ENCODE assay signal across 1 cellular context in the genomic region with DNA sequence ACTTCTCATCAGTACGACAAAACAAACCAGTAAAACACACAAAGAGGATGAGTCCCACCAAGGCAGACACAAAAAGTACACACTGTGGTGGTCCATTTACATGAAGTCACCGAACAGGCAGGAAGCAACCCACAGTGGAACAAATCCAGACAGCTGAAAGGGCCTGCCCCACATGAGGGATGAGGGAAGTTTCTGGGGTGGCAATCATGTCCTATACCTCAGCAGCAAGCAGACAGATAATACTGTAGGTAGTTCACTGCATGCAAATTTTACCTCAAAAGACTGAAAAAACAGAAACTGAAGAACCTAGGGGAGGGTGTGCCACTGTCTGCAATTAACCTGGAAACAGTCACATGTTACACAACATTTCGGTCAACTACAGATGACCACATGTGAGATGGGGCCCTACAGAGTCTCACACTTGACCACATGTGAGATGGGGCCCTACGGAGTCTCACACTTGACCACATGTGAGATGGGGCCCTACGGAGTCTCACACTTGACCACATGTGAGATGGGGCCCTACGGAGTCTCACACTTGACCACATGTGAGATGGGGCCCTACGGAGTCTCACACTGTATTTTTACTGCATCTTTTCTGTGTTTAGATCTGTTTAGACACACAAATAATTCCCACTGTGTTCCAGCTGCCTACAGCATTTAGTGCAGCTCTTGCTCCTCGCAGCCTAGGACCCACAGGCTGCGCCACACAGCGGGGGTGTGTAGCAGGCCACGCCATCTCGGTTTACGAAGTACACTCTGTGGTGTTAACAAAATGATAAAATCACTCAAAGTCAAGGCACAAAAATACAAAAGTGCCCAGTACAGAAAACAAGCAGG.
TF ChIP-seq lines count a peak whose summit lies in the region.

No MANE protein-coding gene starts in this region.

TF ChIP-seq in GM12878, 131 proteins besides CTCF, POLR2A, EP300 and RAD21 (continued from another document and continues in another):
- TF ChIP-seq, protein P1, sequence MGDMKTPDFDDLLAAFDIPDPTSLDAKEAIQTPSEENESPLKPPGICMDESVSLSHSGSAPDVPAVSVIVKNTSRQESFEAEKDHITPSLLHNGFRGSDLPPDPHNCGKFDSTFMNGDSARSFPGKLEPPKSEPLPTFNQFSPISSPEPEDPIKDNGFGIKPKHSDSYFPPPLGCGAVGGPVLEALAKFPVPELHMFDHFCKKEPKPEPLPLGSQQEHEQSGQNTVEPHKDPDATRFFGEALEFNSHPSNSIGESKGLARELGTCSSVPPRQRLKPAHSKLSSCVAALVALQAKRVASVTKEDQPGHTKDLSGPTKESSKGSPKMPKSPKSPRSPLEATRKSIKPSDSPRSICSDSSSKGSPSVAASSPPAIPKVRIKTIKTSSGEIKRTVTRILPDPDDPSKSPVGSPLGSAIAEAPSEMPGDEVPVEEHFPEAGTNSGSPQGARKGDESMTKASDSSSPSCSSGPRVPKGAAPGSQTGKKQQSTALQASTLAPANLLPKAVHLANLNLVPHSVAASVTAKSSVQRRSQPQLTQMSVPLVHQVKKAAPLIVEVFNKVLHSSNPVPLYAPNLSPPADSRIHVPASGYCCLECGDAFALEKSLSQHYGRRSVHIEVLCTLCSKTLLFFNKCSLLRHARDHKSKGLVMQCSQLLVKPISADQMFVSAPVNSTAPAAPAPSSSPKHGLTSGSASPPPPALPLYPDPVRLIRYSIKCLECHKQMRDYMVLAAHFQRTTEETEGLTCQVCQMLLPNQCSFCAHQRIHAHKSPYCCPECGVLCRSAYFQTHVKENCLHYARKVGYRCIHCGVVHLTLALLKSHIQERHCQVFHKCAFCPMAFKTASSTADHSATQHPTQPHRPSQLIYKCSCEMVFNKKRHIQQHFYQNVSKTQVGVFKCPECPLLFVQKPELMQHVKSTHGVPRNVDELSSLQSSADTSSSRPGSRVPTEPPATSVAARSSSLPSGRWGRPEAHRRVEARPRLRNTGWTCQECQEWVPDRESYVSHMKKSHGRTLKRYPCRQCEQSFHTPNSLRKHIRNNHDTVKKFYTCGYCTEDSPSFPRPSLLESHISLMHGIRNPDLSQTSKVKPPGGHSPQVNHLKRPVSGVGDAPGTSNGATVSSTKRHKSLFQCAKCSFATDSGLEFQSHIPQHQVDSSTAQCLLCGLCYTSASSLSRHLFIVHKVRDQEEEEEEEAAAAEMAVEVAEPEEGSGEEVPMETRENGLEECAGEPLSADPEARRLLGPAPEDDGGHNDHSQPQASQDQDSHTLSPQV (IDR thresholded peaks at IDR 0.05): no peak
- TF ChIP-seq CHD2 (IDR thresholded peaks at IDR 0.05; ENCODE audit: borderline replicate concordance, low read depth, low read length): peak; percentile 43; the same call in 1 of the 2 replicates
- TF ChIP-seq MXI1 (IDR thresholded peaks at IDR 0.05; ENCODE audit: low read depth, low read length): peak; percentile 70; the same call in 1 of the 2 replicates
- TF ChIP-seq, protein P2, sequence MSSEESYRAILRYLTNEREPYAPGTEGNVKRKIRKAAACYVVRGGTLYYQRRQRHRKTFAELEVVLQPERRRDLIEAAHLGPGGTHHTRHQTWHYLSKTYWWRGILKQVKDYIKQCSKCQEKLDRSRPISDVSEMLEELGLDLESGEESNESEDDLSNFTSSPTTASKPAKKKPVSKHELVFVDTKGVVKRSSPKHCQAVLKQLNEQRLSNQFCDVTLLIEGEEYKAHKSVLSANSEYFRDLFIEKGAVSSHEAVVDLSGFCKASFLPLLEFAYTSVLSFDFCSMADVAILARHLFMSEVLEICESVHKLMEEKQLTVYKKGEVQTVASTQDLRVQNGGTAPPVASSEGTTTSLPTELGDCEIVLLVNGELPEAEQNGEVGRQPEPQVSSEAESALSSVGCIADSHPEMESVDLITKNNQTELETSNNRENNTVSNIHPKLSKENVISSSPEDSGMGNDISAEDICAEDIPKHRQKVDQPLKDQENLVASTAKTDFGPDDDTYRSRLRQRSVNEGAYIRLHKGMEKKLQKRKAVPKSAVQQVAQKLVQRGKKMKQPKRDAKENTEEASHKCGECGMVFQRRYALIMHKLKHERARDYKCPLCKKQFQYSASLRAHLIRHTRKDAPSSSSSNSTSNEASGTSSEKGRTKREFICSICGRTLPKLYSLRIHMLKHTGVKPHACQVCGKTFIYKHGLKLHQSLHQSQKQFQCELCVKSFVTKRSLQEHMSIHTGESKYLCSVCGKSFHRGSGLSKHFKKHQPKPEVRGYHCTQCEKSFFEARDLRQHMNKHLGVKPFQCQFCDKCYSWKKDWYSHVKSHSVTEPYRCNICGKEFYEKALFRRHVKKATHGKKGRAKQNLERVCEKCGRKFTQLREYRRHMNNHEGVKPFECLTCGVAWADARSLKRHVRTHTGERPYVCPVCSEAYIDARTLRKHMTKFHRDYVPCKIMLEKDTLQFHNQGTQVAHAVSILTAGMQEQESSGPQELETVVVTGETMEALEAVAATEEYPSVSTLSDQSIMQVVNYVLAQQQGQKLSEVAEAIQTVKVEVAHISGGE (CRISPR knock-in tag; IDR thresholded peaks at IDR 0.05): no peak
- TF ChIP-seq, protein P3, sequence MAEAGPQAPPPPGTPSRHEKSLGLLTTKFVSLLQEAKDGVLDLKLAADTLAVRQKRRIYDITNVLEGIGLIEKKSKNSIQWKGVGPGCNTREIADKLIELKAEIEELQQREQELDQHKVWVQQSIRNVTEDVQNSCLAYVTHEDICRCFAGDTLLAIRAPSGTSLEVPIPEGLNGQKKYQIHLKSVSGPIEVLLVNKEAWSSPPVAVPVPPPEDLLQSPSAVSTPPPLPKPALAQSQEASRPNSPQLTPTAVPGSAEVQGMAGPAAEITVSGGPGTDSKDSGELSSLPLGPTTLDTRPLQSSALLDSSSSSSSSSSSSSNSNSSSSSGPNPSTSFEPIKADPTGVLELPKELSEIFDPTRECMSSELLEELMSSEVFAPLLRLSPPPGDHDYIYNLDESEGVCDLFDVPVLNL (IDR thresholded peaks at IDR 0.05; ENCODE audit: low read depth, low read length): no peak
- peak; percentile 27; the same call in 1 of the 2 replicates for TF ChIP-seq PAX5 (IDR thresholded peaks at IDR 0.05; ENCODE audit: borderline replicate concordance, low read depth, low read length)
- TF ChIP-seq MTA3 (IDR thresholded peaks at IDR 0.05; ENCODE audit: borderline replicate concordance, low read length): no peak
- TF ChIP-seq, protein P4, sequence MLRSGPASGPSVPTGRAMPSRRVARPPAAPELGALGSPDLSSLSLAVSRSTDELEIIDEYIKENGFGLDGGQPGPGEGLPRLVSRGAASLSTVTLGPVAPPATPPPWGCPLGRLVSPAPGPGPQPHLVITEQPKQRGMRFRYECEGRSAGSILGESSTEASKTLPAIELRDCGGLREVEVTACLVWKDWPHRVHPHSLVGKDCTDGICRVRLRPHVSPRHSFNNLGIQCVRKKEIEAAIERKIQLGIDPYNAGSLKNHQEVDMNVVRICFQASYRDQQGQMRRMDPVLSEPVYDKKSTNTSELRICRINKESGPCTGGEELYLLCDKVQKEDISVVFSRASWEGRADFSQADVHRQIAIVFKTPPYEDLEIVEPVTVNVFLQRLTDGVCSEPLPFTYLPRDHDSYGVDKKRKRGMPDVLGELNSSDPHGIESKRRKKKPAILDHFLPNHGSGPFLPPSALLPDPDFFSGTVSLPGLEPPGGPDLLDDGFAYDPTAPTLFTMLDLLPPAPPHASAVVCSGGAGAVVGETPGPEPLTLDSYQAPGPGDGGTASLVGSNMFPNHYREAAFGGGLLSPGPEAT (IDR thresholded peaks at IDR 0.05; ENCODE audit: low read depth): peak; percentile 48; the same call in 1 of the 2 replicates
- TF ChIP-seq ZNF384 (IDR thresholded peaks at IDR 0.05; ENCODE audit: borderline replicate concordance, low read depth, low read length): peak; percentile 16; the same call in 1 of the 2 replicates
- no peak for TF ChIP-seq SIX5 (IDR thresholded peaks at IDR 0.05; ENCODE audit: low read depth, low read length, severe bottlenecking)
- TF ChIP-seq NRF1 (conservative IDR thresholded peaks at IDR 0.05; ENCODE audit: low read depth, low read length): no peak
- TF ChIP-seq ASH2L (IDR thresholded peaks at IDR 0.05; ENCODE audit: borderline replicate concordance, low read depth): no peak
- TF ChIP-seq WRNIP1 (IDR thresholded peaks at IDR 0.05; ENCODE audit: borderline replicate concordance, low read depth, low read length): no peak
- TF ChIP-seq ETV6 (conservative IDR thresholded peaks at IDR 0.05 in 1 of 2, IDR thresholded peaks at IDR 0.05 in 1 of 2; ENCODE audit: borderline replicate concordance in 1 of 2, low read depth in 1 of 2): no peak
- TF ChIP-seq SPI1 (IDR thresholded peaks at IDR 0.05; ENCODE audit: borderline replicate concordance, insufficient read depth, low read depth, low read length): no peak
- TF ChIP-seq KDM1A (IDR thresholded peaks at IDR 0.05; ENCODE audit: borderline replicate concordance): no peak
- no peak for TF ChIP-seq BMI1 (IDR thresholded peaks at IDR 0.05; ENCODE audit: borderline replicate concordance)
- no peak for TF ChIP-seq GABPA (IDR thresholded peaks at IDR 0.05; ENCODE audit: low read depth)
- no peak for TF ChIP-seq BRCA1 (IDR thresholded peaks at IDR 0.05; ENCODE audit: low read depth, low read length)
- TF ChIP-seq FOS (IDR thresholded peaks at IDR 0.05; ENCODE audit: borderline replicate concordance, extremely low read depth, insufficient read length): no peak
- TF ChIP-seq ZNF274 (IDR thresholded peaks at IDR 0.05; ENCODE audit: insufficient read depth, insufficient read length): no peak
- TF ChIP-seq ZBED1 (IDR thresholded peaks at IDR 0.05; ENCODE audit: borderline replicate concordance): no peak
- TF ChIP-seq, protein P5, sequence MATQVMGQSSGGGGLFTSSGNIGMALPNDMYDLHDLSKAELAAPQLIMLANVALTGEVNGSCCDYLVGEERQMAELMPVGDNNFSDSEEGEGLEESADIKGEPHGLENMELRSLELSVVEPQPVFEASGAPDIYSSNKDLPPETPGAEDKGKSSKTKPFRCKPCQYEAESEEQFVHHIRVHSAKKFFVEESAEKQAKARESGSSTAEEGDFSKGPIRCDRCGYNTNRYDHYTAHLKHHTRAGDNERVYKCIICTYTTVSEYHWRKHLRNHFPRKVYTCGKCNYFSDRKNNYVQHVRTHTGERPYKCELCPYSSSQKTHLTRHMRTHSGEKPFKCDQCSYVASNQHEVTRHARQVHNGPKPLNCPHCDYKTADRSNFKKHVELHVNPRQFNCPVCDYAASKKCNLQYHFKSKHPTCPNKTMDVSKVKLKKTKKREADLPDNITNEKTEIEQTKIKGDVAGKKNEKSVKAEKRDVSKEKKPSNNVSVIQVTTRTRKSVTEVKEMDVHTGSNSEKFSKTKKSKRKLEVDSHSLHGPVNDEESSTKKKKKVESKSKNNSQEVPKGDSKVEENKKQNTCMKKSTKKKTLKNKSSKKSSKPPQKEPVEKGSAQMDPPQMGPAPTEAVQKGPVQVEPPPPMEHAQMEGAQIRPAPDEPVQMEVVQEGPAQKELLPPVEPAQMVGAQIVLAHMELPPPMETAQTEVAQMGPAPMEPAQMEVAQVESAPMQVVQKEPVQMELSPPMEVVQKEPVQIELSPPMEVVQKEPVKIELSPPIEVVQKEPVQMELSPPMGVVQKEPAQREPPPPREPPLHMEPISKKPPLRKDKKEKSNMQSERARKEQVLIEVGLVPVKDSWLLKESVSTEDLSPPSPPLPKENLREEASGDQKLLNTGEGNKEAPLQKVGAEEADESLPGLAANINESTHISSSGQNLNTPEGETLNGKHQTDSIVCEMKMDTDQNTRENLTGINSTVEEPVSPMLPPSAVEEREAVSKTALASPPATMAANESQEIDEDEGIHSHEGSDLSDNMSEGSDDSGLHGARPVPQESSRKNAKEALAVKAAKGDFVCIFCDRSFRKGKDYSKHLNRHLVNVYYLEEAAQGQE (IDR thresholded peaks at IDR 0.05; ENCODE audit: low read depth, low read length): no peak
- TF ChIP-seq, protein P6, sequence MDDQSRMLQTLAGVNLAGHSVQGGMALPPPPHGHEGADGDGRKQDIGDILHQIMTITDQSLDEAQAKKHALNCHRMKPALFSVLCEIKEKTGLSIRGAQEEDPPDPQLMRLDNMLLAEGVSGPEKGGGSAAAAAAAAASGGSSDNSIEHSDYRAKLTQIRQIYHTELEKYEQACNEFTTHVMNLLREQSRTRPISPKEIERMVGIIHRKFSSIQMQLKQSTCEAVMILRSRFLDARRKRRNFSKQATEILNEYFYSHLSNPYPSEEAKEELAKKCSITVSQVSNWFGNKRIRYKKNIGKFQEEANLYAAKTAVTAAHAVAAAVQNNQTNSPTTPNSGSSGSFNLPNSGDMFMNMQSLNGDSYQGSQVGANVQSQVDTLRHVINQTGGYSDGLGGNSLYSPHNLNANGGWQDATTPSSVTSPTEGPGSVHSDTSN (IDR thresholded peaks at IDR 0.05; ENCODE audit: insufficient replicate concordance, low read depth, low read length): no peak
- TF ChIP-seq BCL11A (IDR thresholded peaks at IDR 0.05; ENCODE audit: low read depth, low read length): peak; percentile 27; the same call in 1 of the 2 replicates
- TF ChIP-seq FOXK2 (IDR thresholded peaks at IDR 0.05): no peak
- TF ChIP-seq, protein P7, sequence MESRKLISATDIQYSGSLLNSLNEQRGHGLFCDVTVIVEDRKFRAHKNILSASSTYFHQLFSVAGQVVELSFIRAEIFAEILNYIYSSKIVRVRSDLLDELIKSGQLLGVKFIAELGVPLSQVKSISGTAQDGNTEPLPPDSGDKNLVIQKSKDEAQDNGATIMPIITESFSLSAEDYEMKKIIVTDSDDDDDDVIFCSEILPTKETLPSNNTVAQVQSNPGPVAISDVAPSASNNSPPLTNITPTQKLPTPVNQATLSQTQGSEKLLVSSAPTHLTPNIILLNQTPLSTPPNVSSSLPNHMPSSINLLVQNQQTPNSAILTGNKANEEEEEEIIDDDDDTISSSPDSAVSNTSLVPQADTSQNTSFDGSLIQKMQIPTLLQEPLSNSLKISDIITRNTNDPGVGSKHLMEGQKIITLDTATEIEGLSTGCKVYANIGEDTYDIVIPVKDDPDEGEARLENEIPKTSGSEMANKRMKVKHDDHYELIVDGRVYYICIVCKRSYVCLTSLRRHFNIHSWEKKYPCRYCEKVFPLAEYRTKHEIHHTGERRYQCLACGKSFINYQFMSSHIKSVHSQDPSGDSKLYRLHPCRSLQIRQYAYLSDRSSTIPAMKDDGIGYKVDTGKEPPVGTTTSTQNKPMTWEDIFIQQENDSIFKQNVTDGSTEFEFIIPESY (IDR thresholded peaks at IDR 0.05): no peak
- TF ChIP-seq KLF5 (IDR thresholded peaks at IDR 0.05; ENCODE audit: partially characterized antibody): no peak
- no peak for TF ChIP-seq DPF2 (IDR thresholded peaks at IDR 0.05)
- TF ChIP-seq CBFB (IDR thresholded peaks at IDR 0.05; ENCODE audit: low read depth): peak; percentile 66; the same call in 1 of the 2 replicates
- no peak for TF ChIP-seq POLR2AphosphoS5 (IDR thresholded peaks at IDR 0.05; ENCODE audit: low read length)
- TF ChIP-seq ZNF217 (IDR thresholded peaks at IDR 0.05): no peak
